Comparison of ENCODE assay signal across 8 cellular contexts in the genomic region with DNA sequence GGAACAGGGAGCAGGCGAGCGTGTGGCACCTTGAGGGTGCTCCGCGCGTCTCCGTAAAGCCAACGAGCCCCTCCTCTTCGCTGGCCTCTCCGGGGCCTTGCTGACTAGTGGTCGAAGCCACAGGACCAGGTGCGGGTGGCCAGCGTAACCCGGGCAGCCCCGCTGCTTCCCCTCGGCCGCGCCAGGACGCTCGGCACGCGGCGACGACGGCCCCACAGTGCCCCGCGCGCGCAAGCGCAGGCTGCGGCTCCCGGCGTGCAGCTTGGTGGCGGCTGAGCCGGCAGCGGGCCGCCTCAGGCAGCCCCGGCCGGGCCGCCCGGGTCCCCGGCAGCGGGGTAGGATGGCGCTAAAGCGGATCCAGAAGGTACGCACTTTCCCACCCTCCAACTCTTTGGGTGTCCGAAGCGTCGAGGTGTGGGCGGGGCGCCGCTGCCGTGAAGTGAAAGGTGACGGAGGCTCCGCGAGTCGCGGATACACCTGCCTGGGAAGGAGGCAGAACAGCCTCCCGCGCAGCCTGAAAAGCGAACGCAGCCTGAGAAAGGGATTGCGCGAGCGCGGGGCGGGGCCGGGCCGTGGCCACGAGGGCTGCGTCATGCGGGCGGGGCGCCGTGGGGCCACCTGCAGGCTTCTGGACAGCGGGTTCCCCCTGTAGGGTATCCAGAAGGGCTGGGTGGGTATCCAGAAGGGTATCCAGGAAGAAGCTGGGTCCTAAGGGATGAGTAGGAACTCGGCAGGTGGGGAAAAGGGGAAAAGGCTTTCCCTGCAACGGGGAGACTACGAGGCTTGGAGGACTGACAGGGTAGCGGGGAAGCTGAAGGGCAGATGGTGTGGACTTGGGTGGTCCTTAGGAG. TPM values are rescaled to one million over a fixed set of nuclear protein-coding genes. Genes with fewer than 3 reads are reported as not detected.
DNase-seq lines count a peak whose midpoint lies in the region; ATAC-seq, FAIRE-seq and TF ChIP-seq lines count a peak whose summit lies in the region.

A gene (plus strand): TSS at position 244 of the 851 bp plus-strand sequence. CDS start 97 bp downstream, at position 341.

- peak within 1 kb of the TSS; percentile 44 to 64 (median 64) for H3K4me3 ChIP-seq in HepG2 (replicated peaks in 1 of 3; ENCODE audit: insufficient read depth in 1 of 3, low read depth in 2 of 3, low read length in 3 of 3)

- H2AFZ ChIP-seq in HepG2 (ENCODE audit: low read length) = peak within 1 kb of the TSS; percentile 88

- peak; percentile 89 for DNase-seq in GM19240 (ENCODE audit: insufficient read length, low spot score)
- DNase-seq in NCI-H526 treated with DMSO at 0.1 percent for 48 hours (lab: John Stamatoyannopoulos, UW) = peak; percentile 74
- DNase-seq in activated CD4-positive, alpha-beta T cell treated with anti-CD3 and anti-CD28 coated beads, Interleukin-2, amount 50 U/mL, for 1 hour = peak; percentile 87
- peak; percentile 43 for DNase-seq in dedifferentiated amniotic fluid mesenchymal stem cell (ENCODE audit: extremely low spot score)
- DNase-seq in HepG2 (ENCODE audit: low spot score) = peak; percentile 67
- DNase-seq in stimulated activated CD4-positive, alpha-beta T cell treated with anti-CD3 and anti-CD28 coated beads, Interleukin-4, amount 100 ng/mL, for 1 hour = peak; percentile 93

- BruUV-seq in HepG2 (replicated peaks; lab: Mats Ljungman, UMichigan) = TSS peak; percentile 76

- TF ChIP-seq EP300 in HepG2 (IDR thresholded peaks at IDR 0.05; ENCODE audit: low read depth in 2 of 2, low read length in 2 of 2) (0 out of 4 replicates have a peak, but pooled peaks of 1 of the 2 experiments have one; percentile 24), HepG2 (CRISPR knock-in tag; IDR thresholded peaks at IDR 0.05; ENCODE audit: borderline replicate concordance) (no peak; the same call in 1 of the 2 replicates)

- intact Hi-C loops in HepG2 (cut with micrococcal nuclease; ENCODE audit: unreplicated experiment) = loop anchor here (1.0 kb wide), 2 partner anchors 21 to 57 kb away; a partner anchor contains a TSS

- H3K9ac ChIP-seq in HepG2 (ENCODE audit: insufficient read depth, low read depth, low read length) = peak within 1 kb of the TSS; percentile 76

- H4K20me1 ChIP-seq in HepG2 (ENCODE audit: insufficient read depth, low read length) = no peaks in the 10 kb centered on the region

- H3K36me3 ChIP-seq in HepG2 (replicated peaks in 1 of 2; ENCODE audit: control insufficient read depth in 1 of 2, insufficient read depth in 2 of 2, low read length in 2 of 2) = no peaks in the 10 kb centered on the region

- CTCF ChIA-PET in HepG2 (lab: Yijun Ruan, JAX; ENCODE audit: low intra/inter-chr PET ratio, low total read pairs) = no interaction called here

- peak within 1 kb of the TSS; percentile 83 for H3K4me2 ChIP-seq in HepG2 (ENCODE audit: low read depth, low read length)

- TF ChIP-seq CTCF in C4-2B (conservative IDR thresholded peaks at IDR 0.05) (no peak), HepG2 (CRISPR knock-in tag; IDR thresholded peaks at IDR 0.05) (peak; percentile 49; the same call in 1 of the 2 replicates)

- POLR2A ChIA-PET in HepG2 (lab: Yijun Ruan, JAX) = interaction anchor here (1.2 to 1.6 kb wide), 5 partner anchors 8 to 58 kb away, joined by 4 to 21 read pairs (median 5); a partner anchor contains a TSS

- peak; percentile 95 to 96 for TF ChIP-seq POLR2A in HepG2 (IDR thresholded peaks at IDR 0.05; ENCODE audit: insufficient read depth in 1 of 2, low read depth in 2 of 2, low read length in 2 of 2)

- H3K79me2 ChIP-seq in HepG2 (ENCODE audit: insufficient read depth, low read length) = peaks cover 2% of the 10 kb centered on the region

- peaks cover 26% of the 10 kb centered on the region for H3K4me1 ChIP-seq in HepG2 (ENCODE audit: insufficient read depth, low read length)

- H3K9me3 ChIP-seq in HepG2 (ENCODE audit: low read length) = no peaks in the 10 kb centered on the region

- 13% methylated on average over 7 of the region's 79 CpGs for WGBS in HepG2 (ENCODE audit: low lambda C conversion rate)

- in situ Hi-C loops in HepG2 (cut with HindIII; ENCODE audit: extremely low pct_ligation_motif_present, low pct_unique_long_range_greater_than_20kb) = no loop called here

- H3K27me3 ChIP-seq in HepG2 (ENCODE audit: control insufficient read depth in 1 of 2, insufficient read depth in 2 of 2, low read length in 2 of 2) = no peaks in the 10 kb centered on the region

- H3K27ac ChIP-seq in C4-2B = peak within 1 kb of the TSS; percentile 89
- peak within 1 kb of the TSS; percentile 84 for H3K27ac ChIP-seq in HepG2 (ENCODE audit: extremely low read length, insufficient read depth, low read length)

- TF ChIP-seq RAD21 in HepG2 (CRISPR knock-in tag; IDR thresholded peaks at IDR 0.05) = 0 out of 2 replicates have a peak, but pooled peaks have one; percentile 46

- FAIRE-seq in HepG2 (lab: Jason Lieb, UNC) = no peak

- peak; percentile 88 for ATAC-seq in HG03442 (IDR thresholded peaks at IDR 0.05; ENCODE audit: unreplicated experiment)
- peak; percentile 97 for ATAC-seq in HepG2

TF ChIP-seq in HepG2, 621 proteins besides CTCF, POLR2A, EP300 and RAD21 (continues in another document):
- TF ChIP-seq ZNF24 (IDR thresholded peaks at IDR 0.05) (no peak), ZNF615 (CRISPR knock-in tag; IDR thresholded peaks at IDR 0.05; ENCODE audit: borderline replicate concordance) (no peak), KLF15 (CRISPR knock-in tag; IDR thresholded peaks at IDR 0.05; ENCODE audit: borderline replicate concordance) (peak; percentile 75; the same call in 1 of the 2 replicates), AHR (CRISPR knock-in tag; IDR thresholded peaks at IDR 0.05) (peak; percentile 94)
- TF ChIP-seq, protein P1, sequence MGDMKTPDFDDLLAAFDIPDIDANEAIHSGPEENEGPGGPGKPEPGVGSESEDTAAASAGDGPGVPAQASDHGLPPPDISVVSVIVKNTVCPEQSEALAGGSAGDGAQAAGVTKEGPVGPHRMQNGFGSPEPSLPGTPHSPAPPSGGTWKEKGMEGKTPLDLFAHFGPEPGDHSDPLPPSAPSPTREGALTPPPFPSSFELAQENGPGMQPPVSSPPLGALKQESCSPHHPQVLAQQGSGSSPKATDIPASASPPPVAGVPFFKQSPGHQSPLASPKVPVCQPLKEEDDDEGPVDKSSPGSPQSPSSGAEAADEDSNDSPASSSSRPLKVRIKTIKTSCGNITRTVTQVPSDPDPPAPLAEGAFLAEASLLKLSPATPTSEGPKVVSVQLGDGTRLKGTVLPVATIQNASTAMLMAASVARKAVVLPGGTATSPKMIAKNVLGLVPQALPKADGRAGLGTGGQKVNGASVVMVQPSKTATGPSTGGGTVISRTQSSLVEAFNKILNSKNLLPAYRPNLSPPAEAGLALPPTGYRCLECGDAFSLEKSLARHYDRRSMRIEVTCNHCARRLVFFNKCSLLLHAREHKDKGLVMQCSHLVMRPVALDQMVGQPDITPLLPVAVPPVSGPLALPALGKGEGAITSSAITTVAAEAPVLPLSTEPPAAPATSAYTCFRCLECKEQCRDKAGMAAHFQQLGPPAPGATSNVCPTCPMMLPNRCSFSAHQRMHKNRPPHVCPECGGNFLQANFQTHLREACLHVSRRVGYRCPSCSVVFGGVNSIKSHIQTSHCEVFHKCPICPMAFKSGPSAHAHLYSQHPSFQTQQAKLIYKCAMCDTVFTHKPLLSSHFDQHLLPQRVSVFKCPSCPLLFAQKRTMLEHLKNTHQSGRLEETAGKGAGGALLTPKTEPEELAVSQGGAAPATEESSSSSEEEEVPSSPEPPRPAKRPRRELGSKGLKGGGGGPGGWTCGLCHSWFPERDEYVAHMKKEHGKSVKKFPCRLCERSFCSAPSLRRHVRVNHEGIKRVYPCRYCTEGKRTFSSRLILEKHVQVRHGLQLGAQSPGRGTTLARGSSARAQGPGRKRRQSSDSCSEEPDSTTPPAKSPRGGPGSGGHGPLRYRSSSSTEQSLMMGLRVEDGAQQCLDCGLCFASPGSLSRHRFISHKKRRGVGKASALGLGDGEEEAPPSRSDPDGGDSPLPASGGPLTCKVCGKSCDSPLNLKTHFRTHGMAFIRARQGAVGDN (CRISPR knock-in tag; IDR thresholded peaks at IDR 0.05) = peak; percentile 99

RNA-seq across cellular contexts. Expression of the gene that starts here (rescaled TPM):
- 9.9 and 11.2 TPM in 2 replicates for total RNA-seq in HepG2 (2016; rRNA removed; fragmentation: Illumina TruSeq; extraction: Trizol)
- 27.1 and 31.4 TPM in 2 replicates for total RNA-seq in HepG2 (2016; cell fraction: cytosol; rRNA removed; fragmentation: Illumina TruSeq; extraction: Trizol; ENCODE audit: low read depth)
- total RNA-seq in HepG2 (2016; cell fraction: insoluble cytoplasmic fraction; rRNA removed; fragmentation: Illumina TruSeq; extraction: Trizol) = 7.7 and 8.5 TPM in 2 replicates
- 39.7 and 40.1 TPM in 2 replicates for total RNA-seq in HepG2 (2016; cell fraction: membrane; rRNA removed; fragmentation: Illumina TruSeq; extraction: Trizol)
- total RNA-seq in HepG2 (2016; cell fraction: nucleus; rRNA removed; fragmentation: Illumina TruSeq; extraction: Trizol) = 4.1 and 4.4 TPM in 2 replicates
- 14.2 and 16.0 TPM in 2 replicates for polyA plus RNA-seq in HepG2 (2011; rRNA removed)
- polyA plus RNA-seq in HepG2 (2011; cell fraction: cytosol; rRNA removed) = 13.8 and 14.2 TPM in 2 replicates
- polyA plus RNA-seq in HepG2 (2011; cell fraction: nucleus; rRNA removed) = 3.6 and 5.4 TPM in 2 replicates
- 6.9 and 8.8 TPM in 2 replicates for polyA plus RNA-seq in HepG2 (2012)
- 91.7 and 93.4 TPM in 2 replicates for polyA plus RNA-seq in HepG2 (2016; cell fraction: cytosol; fragmentation: Illumina TruSeq; extraction: Trizol; ENCODE audit: low read depth)
- polyA plus RNA-seq in HepG2 (2016; cell fraction: insoluble cytoplasmic fraction; fragmentation: Illumina TruSeq; extraction: Trizol; ENCODE audit: low read depth) = 15.2 and 16.0 TPM in 2 replicates
- 66.7 and 74.8 TPM in 2 replicates for polyA plus RNA-seq in HepG2 (2016; cell fraction: membrane; fragmentation: Illumina TruSeq; extraction: Trizol; ENCODE audit: low read depth)
- polyA plus RNA-seq in HepG2 (2016; cell fraction: nucleus; fragmentation: Illumina TruSeq; extraction: Trizol; ENCODE audit: insufficient read depth, low read depth) = 10.1 and 10.4 TPM in 2 replicates
- polyA minus RNA-seq in HepG2 (2011; rRNA and poly(A)+ RNA removed; ENCODE audit: low replicate concordance) = 31.2 and 45.4 TPM in 2 replicates
- 5.8 and 6.0 TPM in 2 replicates for polyA minus RNA-seq in HepG2 (2011; cell fraction: cytosol; rRNA and poly(A)+ RNA removed)
- 4.4 and 5.1 TPM in 2 replicates for polyA minus RNA-seq in HepG2 (2011; cell fraction: nucleus; rRNA and poly(A)+ RNA removed)

Comparison
In these comparisons a context has a peak if more than half of its experiments do, and no peak if none do; other contexts are left out.
1. Peak in every context shown above with its lines: DNase-seq, ATAC-seq, H3K4me3 ChIP-seq and H3K27ac ChIP-seq.
2. DNase-seq: peak in every context shown above with its lines; median percentile 93 in stimulated activated CD4-positive, alpha-beta T cell treated with anti-CD3 and anti-CD28 coated beads, Interleukin-4, amount 100 ng/mL, for 1 hour; 89 in GM19240; 87 in activated CD4-positive, alpha-beta T cell treated with anti-CD3 and anti-CD28 coated beads, Interleukin-2, amount 50 U/mL, for 1 hour; 74 in NCI-H526 treated with DMSO at 0.1 percent for 48 hours; 67 in HepG2; 43 in dedifferentiated amniotic fluid mesenchymal stem cell.